In the genomic region with DNA sequence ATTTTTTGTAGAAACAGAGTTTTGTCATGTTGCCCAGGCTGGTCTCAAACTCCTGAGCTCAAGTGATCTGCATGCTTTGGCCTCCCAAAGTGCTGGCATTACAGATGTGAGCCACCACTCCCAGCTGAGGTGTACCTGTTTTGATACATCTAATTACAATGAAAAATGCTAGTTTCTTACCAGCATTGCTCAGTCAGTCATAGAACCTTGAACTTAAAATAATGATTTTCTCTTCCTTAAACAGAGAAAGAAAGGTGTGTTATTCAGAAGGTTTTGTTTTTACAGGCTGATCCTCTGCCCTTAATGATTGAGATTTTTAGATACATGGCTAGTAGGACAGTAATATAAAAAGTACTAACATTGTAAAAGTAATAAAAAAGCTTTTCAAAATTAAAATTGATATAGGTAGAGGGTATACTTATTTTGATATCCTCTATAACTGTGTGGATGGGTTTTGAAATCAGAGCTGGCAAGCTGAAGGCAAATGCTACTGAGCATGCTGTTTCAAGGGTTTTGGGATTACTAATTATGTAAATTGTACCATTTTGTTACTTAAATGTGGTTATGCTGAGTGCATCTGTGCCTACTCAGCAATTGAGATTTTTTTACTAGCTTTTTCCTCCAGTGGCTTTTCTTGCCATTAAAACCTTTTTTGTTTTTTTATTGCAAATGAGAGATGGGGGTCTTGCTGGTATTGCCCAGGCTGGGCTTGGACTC, we compare ENCODE assay signal across 13 cellular contexts. TPM values are rescaled to one million over a fixed set of nuclear protein-coding genes. Genes with fewer than 3 reads are reported as not detected.
A peak's percentile ranks its signal among the peaks of the same experiment; 100 is the strongest.
DNase-seq lines count a peak whose midpoint lies in the region; ATAC-seq, FAIRE-seq and TF ChIP-seq lines count a peak whose summit lies in the region.
"Had no signal": no experiment of that assay in that cellular context is flagged by ENCODE, and none has a peak within 500 bp of the region (broad histone marks: within the 10 kb centered on the region; RNA-seq: fewer than 3 reads in every experiment).

No MANE protein-coding gene starts in this region.

- no peak overlapping the region for H3K27ac Mint-ChIP-seq in T-helper 2 cell treated with Interferon-gamma antibody and Interleukin-4, amounts not matched to agents 5 μg/mL and 100 μg/mL, for 36 hours
- H3K27ac Mint-ChIP-seq: dendritic cell treated with granulocyte-macrophage colony-stimulating factor and Interleukin-4, amounts not matched to agents 40 ng/mL and 50 ng/mL, for 4 days had no signal

- TF ChIP-seq CTCF in H1 (IDR thresholded peaks at IDR 0.05; ENCODE audit: control extremely low read depth in 1 of 3, insufficient read depth in 1 of 3, low read depth in 1 of 3, low read length in 3 of 3) (no peak), gastroesophageal sphincter (IDR thresholded peaks at IDR 0.05) (no peak)

- H3K4me1 ChIP-seq in H1 (replicated peaks in 1 of 4; ENCODE audit: control insufficient read depth in 3 of 4, insufficient read depth in 4 of 4, low read length in 3 of 4), result peaks cover 1 to 3% (median 3%) of the 10 kb centered on the region in 4 experiments; a peak in 5 of 7 replicates
- H3K4me1 ChIP-seq in gastroesophageal sphincter, result peaks cover 8 to 73% (median 9%) of the 10 kb centered on the region in 3 donors

- no peak overlapping the region for H3K18ac ChIP-seq in H1 (ENCODE audit: extremely low read depth, low read length)

- H2BK12ac ChIP-seq in H1 (ENCODE audit: low read depth, low read length), result no peak overlapping the region

- no peak overlapping the region for H2BK5ac ChIP-seq in H1 (ENCODE audit: low read depth, low read length)

- H3K27ac ChIP-seq in H1 (ENCODE audit: low read depth, low read length) (no peak overlapping the region), gastroesophageal sphincter (no peak overlapping the region)
- H3K27ac ChIP-seq: heart left ventricle, thoracic aorta had no signal

- peaks cover 47% of the 10 kb centered on the region for H3K36me3 Mint-ChIP-seq in T-helper 2 cell treated with Interferon-gamma antibody and Interleukin-4, amounts not matched to agents 5 μg/mL and 100 μg/mL, for 36 hours (ENCODE audit: low read depth)

- H4K8ac ChIP-seq in H1 (ENCODE audit: extremely low read depth, insufficient read depth, low read length), result no peak overlapping the region

- H2BK20ac ChIP-seq in H1 (ENCODE audit: low read length), result no peak overlapping the region

- peak overlapping the region; percentile 18 to 21; a peak in 1 of 4 replicates for H3K4me2 ChIP-seq in H1 (ENCODE audit: insufficient read depth in 1 of 2, low read depth in 2 of 2, low read length in 2 of 2)

- H2BK120ac ChIP-seq in H1 (replicated peaks; ENCODE audit: low read depth, low read length), result no peak overlapping the region

- H3K9me3 ChIP-seq in H1 (ENCODE audit: insufficient read depth in 2 of 2, low read depth in 1 of 2, low read length in 1 of 2), result no peaks in the 10 kb centered on the region
- H3K9me3 ChIP-seq in gastroesophageal sphincter, result no peaks in the 10 kb centered on the region
- H3K9me3 ChIP-seq: heart left ventricle, thoracic aorta had no signal

- H2BK15ac ChIP-seq in H1 (ENCODE audit: low read length), result no peak overlapping the region

- TF ChIP-seq POLR2A in H1 (IDR thresholded peaks at IDR 0.05; ENCODE audit: control extremely low read depth in 1 of 2, low read depth in 2 of 2, low read length in 2 of 2), result no peak
- no peak for TF ChIP-seq POLR2A in gastroesophageal sphincter (IDR thresholded peaks at IDR 0.05)

- CTCF ChIA-PET in H1 (lab: Charles Lee; ENCODE audit: partially characterized antibody), result interaction anchor here (0.6 to 2.2 kb wide), 4 partner anchors 14 to 141 kb away, joined by 3 to 8 read pairs (median 4); a partner anchor contains a TSS

- H3K27me3 ChIP-seq in H1 (replicated peaks in 1 of 4; ENCODE audit: control insufficient read depth in 3 of 4, extremely low read depth in 1 of 4, insufficient read depth in 3 of 4, low read length in 3 of 4), result no peaks in the 10 kb centered on the region
- H3K27me3 ChIP-seq in gastroesophageal sphincter, result no peaks in the 10 kb centered on the region
- H3K27me3 ChIP-seq: heart left ventricle had no signal

- no peak overlapping the region for H2AFZ ChIP-seq in H1 (ENCODE audit: low read length)

- H3K4me3 Mint-ChIP-seq in T-helper 2 cell treated with Interferon-gamma antibody and Interleukin-4, amounts not matched to agents 5 μg/mL and 100 μg/mL, for 36 hours, result no peak overlapping the region
- H3K4me3 Mint-ChIP-seq: dendritic cell treated with granulocyte-macrophage colony-stimulating factor and Interleukin-4, amounts not matched to agents 40 ng/mL and 50 ng/mL, for 4 days had no signal

- peaks cover 35% of the 10 kb centered on the region for H3K4me1 Mint-ChIP-seq in T-helper 2 cell treated with Interferon-gamma antibody and Interleukin-4, amounts not matched to agents 5 μg/mL and 100 μg/mL, for 36 hours (ENCODE audit: low read depth)

- H3K56ac ChIP-seq in H1 (replicated peaks; ENCODE audit: insufficient read length, low read depth, low read length), result no peak overlapping the region

- no peak overlapping the region for H3K23ac ChIP-seq in H1 (ENCODE audit: insufficient read length)

- no peak overlapping the region for H3K14ac ChIP-seq in H1 (ENCODE audit: insufficient read length)

- TF ChIP-seq EP300 in H1 (IDR thresholded peaks at IDR 0.05; ENCODE audit: borderline replicate concordance in 1 of 2, low read depth in 2 of 2, low read length in 2 of 2) (no peak), gastroesophageal sphincter (IDR thresholded peaks at IDR 0.05) (no peak)

- H3K4ac ChIP-seq in H1 (replicated peaks; ENCODE audit: insufficient read length, low read depth, low read length), result no peak overlapping the region

- H3K27me3 Mint-ChIP-seq in T-helper 2 cell treated with Interferon-gamma antibody and Interleukin-4, amounts not matched to agents 5 μg/mL and 100 μg/mL, for 36 hours (ENCODE audit: low read depth), result no peaks in the 10 kb centered on the region
- H3K27me3 Mint-ChIP-seq: dendritic cell treated with granulocyte-macrophage colony-stimulating factor and Interleukin-4, amounts not matched to agents 40 ng/mL and 50 ng/mL, for 4 days; IgD-negative memory B cell had no signal

- DNase-seq in H1 (ENCODE audit: low read depth in 1 of 2, low spot score in 2 of 2), result no peak
- no peak for DNase-seq in MV-4-11 (lab: John Stamatoyannopoulos, UW)
- DNase-seq in T-helper 2 cell treated with Interferon-gamma antibody and Interleukin-4, amounts not matched to agents 5 μg/mL and 100 μg/mL, for 36 hours (ENCODE audit: low spot score), result no peak
- DNase-seq in DMS53 treated with DMSO at 0.1 percent for 48 hours (lab: John Stamatoyannopoulos, UW; ENCODE audit: unreplicated experiment), result no peak
- DNase-seq: DND-41, heart left ventricle had no signal

- peaks cover 66 to 100% of the 10 kb centered on the region in 2 experiments for H3K79me2 ChIP-seq in H1 (ENCODE audit: control insufficient read depth in 1 of 2, insufficient read depth in 2 of 2, low read length in 2 of 2)

- H3K23me2 ChIP-seq in H1 (ENCODE audit: low read depth, low read length), result no peaks in the 10 kb centered on the region; the same call in 1 of the 2 replicates

- POLR2A ChIA-PET in H1 (lab: Charles Lee; ENCODE audit: partially characterized antibody), result interaction anchor here (1.0 to 2.5 kb wide), 4 partner anchors 9 to 16 kb away, joined by 3 to 8 read pairs (median 6); a partner anchor contains a TSS

- no peak for FAIRE-seq in H1 (lab: Jason Lieb, UNC)

- H4K20me1 ChIP-seq in H1 (replicated peaks in 1 of 2; ENCODE audit: control insufficient read depth in 1 of 2, insufficient read depth in 2 of 2, low read length in 2 of 2), result peaks cover 30% of the 10 kb centered on the region in 2 experiments

- ATAC-seq in GM18508 (IDR thresholded peaks at IDR 0.05; ENCODE audit: insufficient read depth, unreplicated experiment) (peak; percentile 44), GM19468 (IDR thresholded peaks at IDR 0.05; ENCODE audit: extremely low read depth, unreplicated experiment) (peak; percentile 69), HG03064 (IDR thresholded peaks at IDR 0.05; ENCODE audit: low read depth, unreplicated experiment) (peak; percentile 68), gastroesophageal sphincter (no peak)
- ATAC-seq: heart left ventricle had no signal

- no peak overlapping the region for H4K5ac ChIP-seq in H1 (ENCODE audit: insufficient read length, low read depth, low read length)

- H3K4me3 ChIP-seq in H1 (ENCODE audit: extremely low read depth in 1 of 4, insufficient read depth in 2 of 4, low read depth in 3 of 4, low read length in 4 of 4) (no peak overlapping the region), gastroesophageal sphincter (no peak overlapping the region)
- H3K4me3 ChIP-seq: heart left ventricle, thoracic aorta had no signal

- no peak overlapping the region for H3K9ac ChIP-seq in H1 (replicated peaks in 1 of 4; ENCODE audit: extremely low read depth in 1 of 4, low read depth in 3 of 4, low read length in 3 of 4)

- no peak for TF ChIP-seq RAD21 in H1 (IDR thresholded peaks at IDR 0.05 in 1 of 2, conservative IDR thresholded peaks at IDR 0.05 in 1 of 2; ENCODE audit: low read depth in 2 of 2, low read length in 2 of 2)

- H3K79me1 ChIP-seq in H1 (ENCODE audit: low read depth, low read length), result peaks cover 7% of the 10 kb centered on the region

- H3K36me3 ChIP-seq in H1 (ENCODE audit: control insufficient read depth in 2 of 4, insufficient read depth in 4 of 4, low read length in 3 of 4) (peaks cover 0 to 5% (median 0%) of the 10 kb centered on the region in 4 experiments; a peak in 2 of 8 replicates), gastroesophageal sphincter (no peaks in the 10 kb centered on the region)
- H3K36me3 ChIP-seq: thoracic aorta had no signal

- H2AK5ac ChIP-seq in H1 (ENCODE audit: low read depth, low read length), result no peak overlapping the region

- H3K9me3 Mint-ChIP-seq in T-helper 2 cell treated with Interferon-gamma antibody and Interleukin-4, amounts not matched to agents 5 μg/mL and 100 μg/mL, for 36 hours, result no peaks in the 10 kb centered on the region
- H3K9me3 Mint-ChIP-seq: dendritic cell treated with granulocyte-macrophage colony-stimulating factor and Interleukin-4, amounts not matched to agents 40 ng/mL and 50 ng/mL, for 4 days; IgD-negative memory B cell had no signal

- no peak overlapping the region for H4K91ac ChIP-seq in H1 (replicated peaks; ENCODE audit: insufficient read length, low read length)

TF ChIP-seq in H1, 55 proteins besides CTCF, POLR2A, EP300 and RAD21:
- TF ChIP-seq JUND (IDR thresholded peaks at IDR 0.05; ENCODE audit: low read length), result no peak
- TF ChIP-seq HDAC6 (IDR thresholded peaks at IDR 0.05; ENCODE audit: low read depth, low read length), result no peak

RNA-seq across cellular contexts. Expression of a gene that starts 16.1 kb away (rescaled TPM):
- 264 and 274 TPM in 2 replicates for total RNA-seq in H1 (2021; fragmentation: NEBNext Ultra II Directional; extraction: Animal tissue kit (Norgen Biotek cat#: 25700))
- 89.6 and 125 TPM in 2 replicates for polyA plus RNA-seq in H1 (2011; rRNA removed)
- polyA plus RNA-seq in H1 (2011; cell fraction: cytosol; rRNA removed), result 88.6 TPM
- polyA plus RNA-seq in H1 (2011; cell fraction: nucleus; rRNA removed), result 148 TPM
- polyA plus RNA-seq in H1 (2012, experiment 1 of 2), result 119 to 144 TPM (median 134 TPM) in 4 replicates
- polyA plus RNA-seq in H1 (2012, experiment 2 of 2), result 6.6 TPM
- 202 TPM for polyA plus RNA-seq in H1 (2013, experiment 1 of 2)
- 198 TPM for polyA plus RNA-seq in H1 (2013, experiment 2 of 2)
- polyA minus RNA-seq in H1 (2011; rRNA and poly(A)+ RNA removed), result 133 and 204 TPM in 2 replicates
- 134 TPM for polyA minus RNA-seq in H1 (2011; cell fraction: cytosol; rRNA and poly(A)+ RNA removed)
- polyA minus RNA-seq in H1 (2011; cell fraction: nucleus; rRNA and poly(A)+ RNA removed), result 200 TPM
- 10 to 100 TPM; 52.0 to 79.2 (median 74.4) TPM for total RNA-seq in gastroesophageal sphincter
